In genomic region chr7:23418046-23418445, GRCh38 we compare ENCODE assay signal across 15 cellular contexts. TPM values are rescaled to one million over a fixed set of nuclear protein-coding genes. Genes with fewer than 3 reads are reported as not detected.
DNase-seq lines count a peak whose midpoint lies in the region; ATAC-seq and TF ChIP-seq lines count a peak whose summit lies in the region.
"Had no signal": no experiment of that assay in that cellular context is flagged by ENCODE, and none has a peak within 500 bp of the region (broad histone marks: within the 10 kb centered on the region; RNA-seq: fewer than 3 reads in every experiment).

No MANE protein-coding gene starts in this region.

- no peak overlapping the region for H2AK5ac ChIP-seq in IMR-90 (ENCODE audit: low read depth, low read length)

- H3K36me3 ChIP-seq in IMR-90 (ENCODE audit: control insufficient read depth, insufficient read depth, low read length) (peaks cover 18% of the 10 kb centered on the region), hepatocyte (replicated peaks; ENCODE audit: insufficient read depth, low read depth) (no peaks in the 10 kb centered on the region)
- H3K36me3 ChIP-seq: BLaER1, heart right ventricle, thyroid gland had no signal

- no peaks in the 10 kb centered on the region for H3K27me3 Mint-ChIP-seq in T-helper 2 cell treated with Interferon-gamma antibody and Interleukin-4, amounts not matched to agents 5 μg/mL and 100 μg/mL, for 36 hours (ENCODE audit: low read depth)

- H3K27ac ChIP-seq in IMR-90 (ENCODE audit: insufficient read depth, low read length), result no peak overlapping the region
- H3K27ac ChIP-seq in hepatocyte, result peak overlapping the region; percentile 1
- H3K27ac ChIP-seq: BLaER1, heart right ventricle, thyroid gland had no signal

- TF ChIP-seq POLR2A in IMR-90 (IDR thresholded peaks at IDR 0.05; ENCODE audit: low read depth, low read length), result no peak

- DNase-seq in AG08395 (ENCODE audit: low spot score) (peak; percentile 35), IMR-90 (peak; percentile 66), astrocyte of the spinal cord (ENCODE audit: low read depth, low spot score) (peak; percentile 62), hepatocyte (ENCODE audit: low spot score) (no peak), NCI-H1694 (lab: John Stamatoyannopoulos, UW) (no peak), AML-193 (lab: John Stamatoyannopoulos, UW) (no peak)
- no peak for DNase-seq in T-helper 2 cell treated with Interferon-gamma antibody and Interleukin-4, amounts not matched to agents 5 μg/mL and 100 μg/mL, for 36 hours (ENCODE audit: low spot score)
- no peak for DNase-seq in stimulated activated CD4-positive, alpha-beta T cell treated with anti-CD3 and anti-CD28 coated beads, Interleukin-1b, Interleukin-23, amount 100 ng/mL, for 48 hours
- DNase-seq: activated CD4-positive, alpha-beta T cell treated with anti-CD3 and anti-CD28 coated beads, Interleukin-2, amount 10 ng/mL, durations not matched to agents 24 days and 14 days; heart right ventricle; NCI-H446 treated with DMSO at 0.1 percent for 48 hours; thyroid gland had no signal

- in situ Hi-C loops in IMR-90 (cut with MboI; ENCODE audit: low sequenced_read_pairs), result no loop called here
- in situ Hi-C loops in astrocyte of the spinal cord (cut with HindIII; ENCODE audit: low sequenced_read_pairs), result no loop called here

- no peak overlapping the region for H3K23ac ChIP-seq in IMR-90 (ENCODE audit: low read depth, low read length)

- H2AK9ac ChIP-seq in IMR-90 (replicated peaks; ENCODE audit: low read depth, low read length, poor library complexity), result no peak overlapping the region

- TF ChIP-seq CTCF in IMR-90 (conservative IDR thresholded peaks at IDR 0.05; ENCODE audit: low read depth, low read length) (0 out of 2 replicates have a peak, but pooled peaks have one; percentile 1), astrocyte of the spinal cord (IDR thresholded peaks at IDR 0.05; ENCODE audit: low read depth, low read length) (no peak), hepatocyte (IDR thresholded peaks at IDR 0.05; ENCODE audit: poor library complexity) (no peak)

- no peak for TF ChIP-seq RAD21 in IMR-90 (IDR thresholded peaks at IDR 0.05; ENCODE audit: low read length)

- H2BK120ac ChIP-seq in IMR-90 (ENCODE audit: low read depth, low read length), result no peak overlapping the region

- CTCF ChIA-PET in IMR-90 (lab: Yijun Ruan, JAX), result interaction anchor here (1.4 to 2.1 kb wide), 2 partner anchors 12 to 45 kb away, joined by 4 to 11 read pairs; no protein-coding TSS in a partner anchor

- H2BK5ac ChIP-seq in IMR-90 (ENCODE audit: low read depth, low read length, poor library complexity, severe bottlenecking), result no peak overlapping the region

- H3K4me3 ChIP-seq in IMR-90 (ENCODE audit: insufficient read depth, low read depth, low read length), result no peak overlapping the region
- H3K4me3 ChIP-seq in astrocyte of the spinal cord (ENCODE audit: low read depth, low read length), result no peak overlapping the region
- no peak overlapping the region for H3K4me3 ChIP-seq in hepatocyte
- H3K4me3 ChIP-seq: BLaER1, heart right ventricle, thyroid gland had no signal

- H3K36me3 Mint-ChIP-seq in T-helper 2 cell treated with Interferon-gamma antibody and Interleukin-4, amounts not matched to agents 5 μg/mL and 100 μg/mL, for 36 hours (ENCODE audit: low read depth), result peaks cover 15% of the 10 kb centered on the region

- peak; percentile 66 for ATAC-seq in IMR-90 (ENCODE audit: low read depth)
- ATAC-seq: heart right ventricle had no signal

- H3K18ac ChIP-seq in IMR-90 (ENCODE audit: low read depth, low read length), result no peak overlapping the region

- peaks cover 29% of the 10 kb centered on the region for H3K4me1 Mint-ChIP-seq in T-helper 2 cell treated with Interferon-gamma antibody and Interleukin-4, amounts not matched to agents 5 μg/mL and 100 μg/mL, for 36 hours (ENCODE audit: low read depth)
- H3K4me1 Mint-ChIP-seq: central memory CD8-positive, alpha-beta T cell had no signal

- no peak overlapping the region for H3K27ac Mint-ChIP-seq in T-helper 2 cell treated with Interferon-gamma antibody and Interleukin-4, amounts not matched to agents 5 μg/mL and 100 μg/mL, for 36 hours
- H3K27ac Mint-ChIP-seq: activated CD4-positive, alpha-beta T cell treated with anti-CD3 and anti-CD28 coated beads, Interleukin-2, amount 10 ng/mL, durations not matched to agents 24 days and 14 days; mesothelial cell of epicardium had no signal

- no peaks in the 10 kb centered on the region; the same call in 1 of the 2 replicates for H3K4me1 ChIP-seq in IMR-90 (ENCODE audit: control insufficient read depth, insufficient read depth, low read length)
- no peaks in the 10 kb centered on the region for H3K4me1 ChIP-seq in hepatocyte (ENCODE audit: insufficient read depth)
- H3K4me1 ChIP-seq: BLaER1, heart right ventricle had no signal

- no peak overlapping the region for H2AFZ ChIP-seq in IMR-90 (replicated peaks; ENCODE audit: low read length, poor library complexity)
- H2AFZ ChIP-seq in hepatocyte, result no peak overlapping the region

- H3K27me3 ChIP-seq in IMR-90 (ENCODE audit: control insufficient read depth, insufficient read depth, low read length) (no peaks in the 10 kb centered on the region), hepatocyte (no peaks in the 10 kb centered on the region)
- H3K27me3 ChIP-seq: BLaER1, thyroid gland had no signal

- peaks cover 22 to 78% of the 10 kb centered on the region in 2 experiments for H3K79me1 ChIP-seq in IMR-90 (ENCODE audit: low read depth in 1 of 2, low read length in 2 of 2)

- no peak overlapping the region for H3K4me3 Mint-ChIP-seq in T-helper 2 cell treated with Interferon-gamma antibody and Interleukin-4, amounts not matched to agents 5 μg/mL and 100 μg/mL, for 36 hours
- H3K4me3 Mint-ChIP-seq: activated CD4-positive, alpha-beta T cell treated with anti-CD3 and anti-CD28 coated beads, Interleukin-2, amount 10 ng/mL, durations not matched to agents 24 days and 14 days; central memory CD8-positive, alpha-beta T cell; mesothelial cell of epicardium had no signal

- no peaks in the 10 kb centered on the region for H3K9me2 ChIP-seq in hepatocyte (replicated peaks; ENCODE audit: insufficient read depth)

- H3K56ac ChIP-seq in IMR-90 (ENCODE audit: extremely low read depth, insufficient read depth, low read length), result no peak overlapping the region

- no peak overlapping the region for H4K8ac ChIP-seq in IMR-90 (ENCODE audit: low read depth in 2 of 2, low read length in 2 of 2)

- no peak overlapping the region for H3K4ac ChIP-seq in IMR-90 (ENCODE audit: low read depth, low read length)

- no peak overlapping the region for H3K4me2 ChIP-seq in IMR-90 (ENCODE audit: low read depth, low read length)
- no peak overlapping the region for H3K4me2 ChIP-seq in hepatocyte
- H3K4me2 ChIP-seq: BLaER1 had no signal

- dilution Hi-C loops in IMR-90 (cut with HindIII; ENCODE audit: low sequenced_read_pairs, unreplicated experiment), result no loop called here

- H3K9me3 Mint-ChIP-seq in T-helper 2 cell treated with Interferon-gamma antibody and Interleukin-4, amounts not matched to agents 5 μg/mL and 100 μg/mL, for 36 hours, result no peaks in the 10 kb centered on the region
- H3K9me3 Mint-ChIP-seq: activated CD4-positive, alpha-beta T cell treated with anti-CD3 and anti-CD28 coated beads, Interleukin-2, amount 10 ng/mL, durations not matched to agents 24 days and 14 days; central memory CD8-positive, alpha-beta T cell; mesothelial cell of epicardium had no signal

- H3K14ac ChIP-seq in IMR-90 (replicated peaks; ENCODE audit: low read depth, low read length), result no peak overlapping the region

- H4K91ac ChIP-seq in IMR-90 (ENCODE audit: insufficient read depth, low read depth, low read length), result no peak overlapping the region

- H4K5ac ChIP-seq in IMR-90 (ENCODE audit: low read depth, low read length), result no peak overlapping the region

- no TSS peak for BruUV-seq in IMR-90 (replicated peaks; lab: Mats Ljungman, UMichigan)

- peaks cover 36% of the 10 kb centered on the region for H4K20me1 ChIP-seq in IMR-90 (ENCODE audit: insufficient read depth, low read length)
- H4K20me1 ChIP-seq in hepatocyte (ENCODE audit: insufficient read depth, poor library complexity, severe bottlenecking), result peaks cover 19% of the 10 kb centered on the region
- H4K20me1 ChIP-seq: BLaER1 had no signal

- H3K9me3 ChIP-seq in IMR-90 (ENCODE audit: control insufficient read depth, insufficient read depth, low read length), result no peaks in the 10 kb centered on the region
- H3K9me3 ChIP-seq in hepatocyte (ENCODE audit: low read depth), result no peaks in the 10 kb centered on the region
- H3K9me3 ChIP-seq: BLaER1, heart right ventricle, thyroid gland had no signal

- H3K9ac ChIP-seq in IMR-90 (ENCODE audit: low read depth, low read length), result no peak overlapping the region
- H3K9ac ChIP-seq: BLaER1 had no signal

- POLR2A ChIA-PET in IMR-90 (lab: Charles Lee; ENCODE audit: unreplicated experiment), result no interaction called here

- H2BK15ac ChIP-seq in IMR-90 (ENCODE audit: low read depth, low read length), result no peak overlapping the region

- intact Hi-C loops in IMR-90 (cut with micrococcal nuclease), result no loop called here

- peaks cover 7% of the 10 kb centered on the region for H3K9me1 ChIP-seq in IMR-90 (ENCODE audit: insufficient read depth, low read length)

- H3K79me2 ChIP-seq in hepatocyte, result peaks cover 79% of the 10 kb centered on the region

- no peak overlapping the region for H2BK20ac ChIP-seq in IMR-90 (ENCODE audit: low read depth, low read length)

TF ChIP-seq in IMR-90, 13 proteins besides CTCF, POLR2A, EP300 and RAD21 (continues in another document):
- TF ChIP-seq RCOR1 (IDR thresholded peaks at IDR 0.05; ENCODE audit: insufficient replicate concordance, low read length) (no peak), RFX5 (IDR thresholded peaks at IDR 0.05; ENCODE audit: low read depth, low read length) (no peak), USF2 (IDR thresholded peaks at IDR 0.05; ENCODE audit: low read depth, low read length) (no peak), NFE2L2 (IDR thresholded peaks at IDR 0.05; ENCODE audit: low read depth, low read length) (no peak), MAFK (IDR thresholded peaks at IDR 0.05; ENCODE audit: low read depth, low read length) (peak; percentile 98)

RNA-seq across cellular contexts. Expression of gene IGF2BP3, which starts 52.2 kb away (rescaled TPM):
- total RNA-seq in IMR-90 (2012; rRNA removed) (59.3 and 94.2 TPM in 2 replicates), hepatocyte (73.1 and 75.7 TPM in 2 replicates)
- polyA plus RNA-seq in IMR-90 (2012; rRNA removed) (47.6 and 50.9 TPM in 2 replicates), hepatocyte (28.9 and 31.1 TPM in 2 replicates)
- polyA plus RNA-seq in IMR-90 (2012; cell fraction: cytosol; rRNA removed), result 13.2 and 16.4 TPM in 2 replicates
- 34.2 and 98.3 TPM in 2 replicates for polyA plus RNA-seq in IMR-90 (2012; cell fraction: nucleus; rRNA removed; ENCODE audit: low replicate concordance)

Comparison
In these comparisons a context has a peak if more than half of its experiments do, and no peak if none do; other contexts are left out.
1. DNase-seq: peak in AG08395 (single experiment), IMR-90 (single experiment) and astrocyte of the spinal cord (single experiment); none in hepatocyte (single experiment), T-helper 2 cell treated with Interferon-gamma antibody and Interleukin-4, amounts not matched to agents 5 μg/mL and 100 μg/mL, for 36 hours (single experiment), NCI-H1694 (single experiment), stimulated activated CD4-positive, alpha-beta T cell treated with anti-CD3 and anti-CD28 coated beads, Interleukin-1b, Interleukin-23, amount 100 ng/mL, for 48 hours (single experiment) and AML-193 (0 of 2).